Comparison of ENCODE assay signal across 9 cellular contexts in genomic region chr21:31132574-31133242, GRCh38.
DNase-seq lines count a peak whose midpoint lies in the region; ATAC-seq and TF ChIP-seq lines count a peak whose summit lies in the region.
"Had no signal": no experiment of that assay in that cellular context is flagged by ENCODE, and none has a peak within 500 bp of the region (broad histone marks: within the 10 kb centered on the region; RNA-seq: fewer than 3 reads in every experiment).

No MANE protein-coding gene starts in this region.

- no peak overlapping the region for H3K9ac ChIP-seq in neural progenitor cell
- H3K9ac ChIP-seq in Karpas-422 (ENCODE audit: low read length): no peak overlapping the region

- no peak for TF ChIP-seq CTCF in neural progenitor cell (IDR thresholded peaks at IDR 0.05)

- H3K79me2 ChIP-seq in neural progenitor cell (ENCODE audit: low read depth) (no peaks in the 10 kb centered on the region), Karpas-422 (ENCODE audit: low read length) (no peaks in the 10 kb centered on the region)

- H3K27ac Mint-ChIP-seq in naive thymus-derived CD8-positive, alpha-beta T cell: peak overlapping the region; percentile 42 to 91 (median 82)
- H3K27ac Mint-ChIP-seq in neural progenitor cell: no peak overlapping the region

- H3K27me3 ChIP-seq in neural progenitor cell: no peaks in the 10 kb centered on the region
- H3K27me3 ChIP-seq in Karpas-422 (ENCODE audit: low read length): no peaks in the 10 kb centered on the region

- H4K20me1 ChIP-seq in neural progenitor cell (ENCODE audit: low read depth) (no peaks in the 10 kb centered on the region), Karpas-422 (ENCODE audit: insufficient read depth, low read depth, low read length) (no peaks in the 10 kb centered on the region)

- peaks cover 0 to 4% (median 0%) of the 10 kb centered on the region in 5 donors for H3K27me3 Mint-ChIP-seq in naive thymus-derived CD8-positive, alpha-beta T cell
- H3K27me3 Mint-ChIP-seq in neural progenitor cell (ENCODE audit: insufficient read depth, low read depth): peaks cover 2% of the 10 kb centered on the region

- H3K27ac ChIP-seq in neural progenitor cell (no peak overlapping the region), Karpas-422 (ENCODE audit: low read length) (no peak overlapping the region)

- H3K4me3 Mint-ChIP-seq in naive thymus-derived CD8-positive, alpha-beta T cell: peak overlapping the region; percentile 57 to 94 (median 83)
- H3K4me3 Mint-ChIP-seq in neural progenitor cell: no peak overlapping the region

- ATAC-seq in GM19467 (IDR thresholded peaks at IDR 0.05; ENCODE audit: unreplicated experiment) (peak; percentile 73), HG03457 (IDR thresholded peaks at IDR 0.05; ENCODE audit: unreplicated experiment) (peak; percentile 69)
- ATAC-seq in naive thymus-derived CD8-positive, alpha-beta T cell: peak; percentile 89 to 94
- ATAC-seq: Panc1 had no signal

- peaks cover 10 to 32% (median 27%) of the 10 kb centered on the region in 3 donors for H3K36me3 Mint-ChIP-seq in naive thymus-derived CD8-positive, alpha-beta T cell
- peaks cover 65% of the 10 kb centered on the region for H3K36me3 Mint-ChIP-seq in neural progenitor cell

- H3K9me2 ChIP-seq in Karpas-422 (replicated peaks; ENCODE audit: insufficient read depth, low read length): no peaks in the 10 kb centered on the region

- H3K4me3 ChIP-seq in neural progenitor cell (no peak overlapping the region), Karpas-422 (ENCODE audit: low read length) (no peak overlapping the region)

- H3K4me2 ChIP-seq in neural progenitor cell: no peak overlapping the region
- no peak overlapping the region for H3K4me2 ChIP-seq in Karpas-422 (ENCODE audit: low read depth, low read length, poor library complexity, severe bottlenecking)

- H3K9me3 ChIP-seq in neural progenitor cell (ENCODE audit: low read depth): no peaks in the 10 kb centered on the region
- H3K9me3 ChIP-seq in Karpas-422 (ENCODE audit: low read length): no peaks in the 10 kb centered on the region

- peak; percentile 41 for DNase-seq in activated T-cell treated with anti-CD3 and anti-CD28 coated beads for 1 hour (ENCODE audit: low read depth)
- DNase-seq in naive thymus-derived CD8-positive, alpha-beta T cell: peak; percentile 24 to 94 (median 85)
- no peak for DNase-seq in NCI-H1048 (lab: John Stamatoyannopoulos, UW)
- no peak for DNase-seq in neural progenitor cell (ENCODE audit: low spot score)
- no peak for DNase-seq in Karpas-422
- DNase-seq in T1000 (lab: John Stamatoyannopoulos, UW): no peak

- peaks cover 0 to 2% (median 0%) of the 10 kb centered on the region in 9 donors for H3K9me3 Mint-ChIP-seq in naive thymus-derived CD8-positive, alpha-beta T cell
- H3K9me3 Mint-ChIP-seq in neural progenitor cell: no peaks in the 10 kb centered on the region

- H3K36me3 ChIP-seq in neural progenitor cell: no peaks in the 10 kb centered on the region
- no peaks in the 10 kb centered on the region for H3K36me3 ChIP-seq in Karpas-422 (ENCODE audit: insufficient read depth, low read length)

- POLR2A ChIA-PET in naive thymus-derived CD8-positive, alpha-beta T cell (lab: Charles Lee): interaction anchor here (0.6 to 2.5 kb wide), 15 partner anchors 10 to 426 kb away, joined by 3 to 18 read pairs (median 5); no protein-coding TSS in a partner anchor

- H3K4me1 ChIP-seq in neural progenitor cell (no peaks in the 10 kb centered on the region), Karpas-422 (ENCODE audit: low read length) (no peaks in the 10 kb centered on the region; the same call in 1 of the 2 replicates)

- no peak overlapping the region for H2AFZ ChIP-seq in neural progenitor cell (replicated peaks)
- no peak overlapping the region for H2AFZ ChIP-seq in Karpas-422 (ENCODE audit: low read length)

- H3K4me1 Mint-ChIP-seq in naive thymus-derived CD8-positive, alpha-beta T cell: peaks cover 24 to 58% (median 49%) of the 10 kb centered on the region in 4 donors
- no peaks in the 10 kb centered on the region for H3K4me1 Mint-ChIP-seq in neural progenitor cell

- no peaks in the 10 kb centered on the region for H3F3A ChIP-seq in neural progenitor cell (ENCODE audit: low read depth)

Comparison
In these comparisons a context has a peak if more than half of its experiments do, and no peak if none do; other contexts are left out.
1. DNase-seq: peak in activated T-cell treated with anti-CD3 and anti-CD28 coated beads for 1 hour (single experiment) and naive thymus-derived CD8-positive, alpha-beta T cell (10 of 10); none in NCI-H1048 (single experiment), neural progenitor cell (single experiment), Karpas-422 (single experiment) and T1000 (single experiment).
2. Peak in every context shown above with its lines, with median percentiles within 50 percentile points of each other: ATAC-seq.